In genomic region chr14:106021832-106022231, GRCh38 we compare ENCODE assay signal across 23 cellular contexts.
"Had no signal": no experiment of that assay in that cellular context is flagged by ENCODE, and none has a peak within 500 bp of the region (broad histone marks: within the 10 kb centered on the region; RNA-seq: fewer than 3 reads in every experiment).

No MANE protein-coding gene starts in this region.

- H3K9me3 Mint-ChIP-seq: activated B cell treated with CpG ODN at 0.5 μM for 24 hours had no signal

- H3K4me1 Mint-ChIP-seq: activated B cell treated with CpG ODN at 0.5 μM for 24 hours, nephron progenitor cell had no signal

- H3K9me3 ChIP-seq: body of pancreas, lower lobe of right lung, mucosa of descending colon, right lobe of liver, tibial nerve had no signal

- H3K4me3 ChIP-seq: body of pancreas, cardiac muscle cell, lower lobe of right lung, mucosa of descending colon, right lobe of liver, skin epidermis, tibial nerve had no signal

- H3K27me3 Mint-ChIP-seq: activated B cell treated with CpG ODN at 0.5 μM for 24 hours; activated CD4-positive, alpha-beta T cell treated with anti-CD3 and anti-CD28 coated beads, Interleukin-2, amount 10 ng/mL, durations not matched to agents 7 days and 5 days; T-helper 17 cell had no signal

- FAIRE-seq: endometrium, kidney had no signal

- H3K27me3 ChIP-seq: body of pancreas, cardiac muscle cell, foreskin keratinocyte, right lobe of liver, tibial nerve had no signal

- H3K4me1 ChIP-seq: body of pancreas, foreskin keratinocyte, lower lobe of right lung, parathyroid adenoma, right lobe of liver, tibial nerve had no signal

- H3K27ac ChIP-seq: body of pancreas, cardiac muscle cell, foreskin keratinocyte, lower lobe of right lung, parathyroid adenoma, right lobe of liver, tibial nerve had no signal

- H3K36me3 ChIP-seq: cardiac muscle cell, lower lobe of right lung, right lobe of liver, tibial nerve had no signal

- DNase-seq: activated B cell treated with CpG ODN at 0.5 μM for 24 hours; activated CD4-positive, alpha-beta T cell treated with anti-CD3 and anti-CD28 coated beads, Interleukin-2, amount 10 ng/mL, durations not matched to agents 7 days and 5 days; activated effector memory CD4-positive, alpha-beta T cell treated with anti-CD3 and anti-CD28 coated beads, Interleukin-2, amount 50 U/mL, for 16 hours; anterior cingulate cortex; body of pancreas; cortex of kidney; erythroblast; foreskin keratinocyte; kidney; lower lobe of right lung; mesendoderm; mucosa of descending colon; nephron progenitor cell; right lobe of liver; Right ventricle myocardium superior; stimulated activated CD4-positive, alpha-beta T cell treated with anti-CD3 and anti-CD28 coated beads, Interleukin-4, amount 100 ng/mL, for 1 hour; stimulated activated naive CD4-positive, alpha-beta T cell treated with Interleukin-2 at 50 U/mL for 16 hours; T-helper 17 cell had no signal

- H3K4me3 Mint-ChIP-seq: activated B cell treated with CpG ODN at 0.5 μM for 24 hours; activated CD4-positive, alpha-beta T cell treated with anti-CD3 and anti-CD28 coated beads, Interleukin-2, amount 10 ng/mL, durations not matched to agents 7 days and 5 days; nephron progenitor cell; T-helper 17 cell had no signal

- H3K27ac Mint-ChIP-seq: activated B cell treated with CpG ODN at 0.5 μM for 24 hours; activated CD4-positive, alpha-beta T cell treated with anti-CD3 and anti-CD28 coated beads, Interleukin-2, amount 10 ng/mL, durations not matched to agents 7 days and 5 days; nephron progenitor cell; T-helper 17 cell had no signal
